Comparison of ENCODE assay signal across 15 cellular contexts in the genomic region with DNA sequence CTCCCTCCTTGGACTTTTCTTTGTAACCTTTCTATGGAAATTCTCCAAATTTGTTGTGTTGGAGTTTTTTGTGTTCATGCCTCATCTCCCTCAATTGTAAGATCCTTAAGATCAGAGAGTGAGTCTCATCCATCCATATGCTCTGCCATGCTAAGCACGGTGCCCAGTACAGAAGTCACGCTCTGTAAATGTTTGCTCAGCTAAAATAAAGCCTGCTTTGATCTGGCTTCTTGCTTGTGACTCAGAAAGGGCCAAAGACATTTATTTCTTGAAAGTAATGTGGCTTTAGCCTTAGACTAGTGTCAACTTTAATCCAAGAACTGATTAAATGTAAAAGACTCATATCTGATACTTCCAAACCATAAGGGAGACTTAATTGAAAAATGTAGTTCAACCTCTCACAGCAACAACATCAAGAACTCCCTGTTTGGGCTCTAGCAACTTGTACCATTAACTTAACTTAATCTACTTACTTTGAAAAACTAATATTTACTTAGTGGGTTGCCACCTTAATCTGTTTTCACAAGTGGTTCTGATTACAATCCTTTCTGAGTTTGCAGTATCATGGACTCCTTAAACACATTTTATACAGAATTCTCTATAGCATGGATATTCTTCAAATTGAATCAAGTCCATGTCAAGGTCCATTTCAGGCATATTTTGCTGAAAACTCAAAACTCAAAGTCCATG.
"Had no signal": no experiment of that assay in that cellular context is flagged by ENCODE, and none has a peak within 500 bp of the region (broad histone marks: within the 10 kb centered on the region; RNA-seq: fewer than 3 reads in every experiment).

No MANE protein-coding gene starts in this region.

- H3K4me3 ChIP-seq: heart left ventricle, skin epidermis, tibial artery had no signal

- H3K27ac ChIP-seq: epithelial cell of prostate, skin epidermis, tibial artery had no signal

- H3K27me3 ChIP-seq: heart left ventricle, tibial artery had no signal

- H3K27ac Mint-ChIP-seq: activated naive CD8-positive, alpha-beta T cell treated with anti-CD3 and anti-CD28 coated beads, Interleukin-2, amount 50 U/mL, for 24 hours; effector memory CD8-positive, alpha-beta T cell; naive thymus-derived CD8-positive, alpha-beta T cell; stimulated activated naive B cell treated with anti-CD40 and anti-IgM and Interleukin-4, amounts not matched to agents 10 μg/mL and 1 μg/mL and 100 μg/mL, for 72 hours had no signal

- H3K9me3 ChIP-seq: heart left ventricle, tibial artery had no signal

- ATAC-seq: activated CD4-positive, CD25-positive, alpha-beta regulatory T cell treated with anti-CD3 and anti-CD28 coated beads, Interleukin-2, amount 50 U/mL, for 24 hours; activated naive CD8-positive, alpha-beta T cell treated with anti-CD3 and anti-CD28 coated beads, Interleukin-2, amount 50 U/mL, for 24 hours; effector memory CD8-positive, alpha-beta T cell; heart left ventricle; naive thymus-derived CD8-positive, alpha-beta T cell; stimulated activated naive B cell treated with anti-CD40 and anti-IgM and Interleukin-4, amounts not matched to agents 10 μg/mL and 1 μg/mL and 100 μg/mL, for 72 hours had no signal

- H3K9me3 Mint-ChIP-seq: activated naive CD8-positive, alpha-beta T cell treated with anti-CD3 and anti-CD28 coated beads, Interleukin-2, amount 50 U/mL, for 24 hours; effector memory CD8-positive, alpha-beta T cell; stimulated activated naive B cell treated with anti-CD40 and anti-IgM and Interleukin-4, amounts not matched to agents 10 μg/mL and 1 μg/mL and 100 μg/mL, for 72 hours had no signal

- H3K4me3 Mint-ChIP-seq: activated naive CD8-positive, alpha-beta T cell treated with anti-CD3 and anti-CD28 coated beads, Interleukin-2, amount 50 U/mL, for 24 hours; effector memory CD8-positive, alpha-beta T cell; naive thymus-derived CD8-positive, alpha-beta T cell; stimulated activated naive B cell treated with anti-CD40 and anti-IgM and Interleukin-4, amounts not matched to agents 10 μg/mL and 1 μg/mL and 100 μg/mL, for 72 hours had no signal

- H3K36me3 Mint-ChIP-seq: naive thymus-derived CD8-positive, alpha-beta T cell; stimulated activated naive B cell treated with anti-CD40 and anti-IgM and Interleukin-4, amounts not matched to agents 10 μg/mL and 1 μg/mL and 100 μg/mL, for 72 hours had no signal

- DNase-seq: activated naive CD4-positive, alpha-beta T cell; activated naive CD8-positive, alpha-beta T cell treated with anti-CD3 and anti-CD28 coated beads, Interleukin-2, amount 50 U/mL, for 24 hours; activated T-cell treated with anti-CD3 and anti-CD28 coated beads for 4 hours; aorta; dermis blood vessel endothelial cell; effector memory CD8-positive, alpha-beta T cell; heart left ventricle; naive thymus-derived CD8-positive, alpha-beta T cell; stimulated activated CD4-positive, alpha-beta T cell treated with anti-CD3 and anti-CD28 coated beads, Interleukin-15, amount 100 ng/mL, for 24 hours; stimulated activated CD4-positive, alpha-beta T cell treated with anti-CD3 and anti-CD28 coated beads, Interleukin-4, amount 100 ng/mL, for 1 hour; stimulated activated naive B cell treated with anti-CD40 and anti-IgM and Interleukin-4, amounts not matched to agents 10 μg/mL and 1 μg/mL and 100 μg/mL, for 72 hours; tibial artery had no signal

- H3K4me1 Mint-ChIP-seq: activated naive CD8-positive, alpha-beta T cell treated with anti-CD3 and anti-CD28 coated beads, Interleukin-2, amount 50 U/mL, for 24 hours; stimulated activated naive B cell treated with anti-CD40 and anti-IgM and Interleukin-4, amounts not matched to agents 10 μg/mL and 1 μg/mL and 100 μg/mL, for 72 hours had no signal
